Comparison of ENCODE assay signal across 1 cellular context in the genomic region with DNA sequence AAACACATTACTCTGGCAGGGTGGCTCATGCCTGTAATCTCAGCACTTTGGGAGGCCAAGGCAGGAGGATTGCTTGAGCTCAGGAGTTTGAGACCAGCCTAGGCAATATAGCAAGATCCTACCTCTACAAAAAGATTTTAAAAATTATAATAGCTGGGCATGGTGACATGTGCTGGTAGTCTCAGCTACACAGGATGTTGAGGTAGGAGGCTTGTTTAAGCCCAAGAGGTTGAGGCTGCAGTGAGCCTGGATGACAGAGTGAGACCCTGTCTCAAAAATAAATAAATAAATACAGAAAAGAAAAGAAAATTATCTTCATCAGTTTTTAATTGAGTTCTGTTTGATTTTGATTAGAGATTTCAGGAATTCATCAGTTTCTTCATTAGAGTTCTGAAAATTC.
TF ChIP-seq lines count a peak whose summit lies in the region.

No MANE protein-coding gene starts in this region.

TF ChIP-seq in GM12878, 131 proteins besides CTCF, POLR2A, EP300 and RAD21:
- TF ChIP-seq FOS (IDR thresholded peaks at IDR 0.05; ENCODE audit: borderline replicate concordance, extremely low read depth, insufficient read length): no peak
- TF ChIP-seq SIX5 (IDR thresholded peaks at IDR 0.05; ENCODE audit: low read depth, low read length, severe bottlenecking): no peak
- TF ChIP-seq, protein P1, sequence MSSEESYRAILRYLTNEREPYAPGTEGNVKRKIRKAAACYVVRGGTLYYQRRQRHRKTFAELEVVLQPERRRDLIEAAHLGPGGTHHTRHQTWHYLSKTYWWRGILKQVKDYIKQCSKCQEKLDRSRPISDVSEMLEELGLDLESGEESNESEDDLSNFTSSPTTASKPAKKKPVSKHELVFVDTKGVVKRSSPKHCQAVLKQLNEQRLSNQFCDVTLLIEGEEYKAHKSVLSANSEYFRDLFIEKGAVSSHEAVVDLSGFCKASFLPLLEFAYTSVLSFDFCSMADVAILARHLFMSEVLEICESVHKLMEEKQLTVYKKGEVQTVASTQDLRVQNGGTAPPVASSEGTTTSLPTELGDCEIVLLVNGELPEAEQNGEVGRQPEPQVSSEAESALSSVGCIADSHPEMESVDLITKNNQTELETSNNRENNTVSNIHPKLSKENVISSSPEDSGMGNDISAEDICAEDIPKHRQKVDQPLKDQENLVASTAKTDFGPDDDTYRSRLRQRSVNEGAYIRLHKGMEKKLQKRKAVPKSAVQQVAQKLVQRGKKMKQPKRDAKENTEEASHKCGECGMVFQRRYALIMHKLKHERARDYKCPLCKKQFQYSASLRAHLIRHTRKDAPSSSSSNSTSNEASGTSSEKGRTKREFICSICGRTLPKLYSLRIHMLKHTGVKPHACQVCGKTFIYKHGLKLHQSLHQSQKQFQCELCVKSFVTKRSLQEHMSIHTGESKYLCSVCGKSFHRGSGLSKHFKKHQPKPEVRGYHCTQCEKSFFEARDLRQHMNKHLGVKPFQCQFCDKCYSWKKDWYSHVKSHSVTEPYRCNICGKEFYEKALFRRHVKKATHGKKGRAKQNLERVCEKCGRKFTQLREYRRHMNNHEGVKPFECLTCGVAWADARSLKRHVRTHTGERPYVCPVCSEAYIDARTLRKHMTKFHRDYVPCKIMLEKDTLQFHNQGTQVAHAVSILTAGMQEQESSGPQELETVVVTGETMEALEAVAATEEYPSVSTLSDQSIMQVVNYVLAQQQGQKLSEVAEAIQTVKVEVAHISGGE (CRISPR knock-in tag; IDR thresholded peaks at IDR 0.05): no peak
- TF ChIP-seq PAX5 (IDR thresholded peaks at IDR 0.05; ENCODE audit: borderline replicate concordance, low read depth, low read length): no peak
- TF ChIP-seq NBN (IDR thresholded peaks at IDR 0.05): no peak
- TF ChIP-seq RB1 (IDR thresholded peaks at IDR 0.05; ENCODE audit: borderline replicate concordance): no peak
- no peak for TF ChIP-seq ZBED1 (IDR thresholded peaks at IDR 0.05; ENCODE audit: borderline replicate concordance)
